In the genomic region with DNA sequence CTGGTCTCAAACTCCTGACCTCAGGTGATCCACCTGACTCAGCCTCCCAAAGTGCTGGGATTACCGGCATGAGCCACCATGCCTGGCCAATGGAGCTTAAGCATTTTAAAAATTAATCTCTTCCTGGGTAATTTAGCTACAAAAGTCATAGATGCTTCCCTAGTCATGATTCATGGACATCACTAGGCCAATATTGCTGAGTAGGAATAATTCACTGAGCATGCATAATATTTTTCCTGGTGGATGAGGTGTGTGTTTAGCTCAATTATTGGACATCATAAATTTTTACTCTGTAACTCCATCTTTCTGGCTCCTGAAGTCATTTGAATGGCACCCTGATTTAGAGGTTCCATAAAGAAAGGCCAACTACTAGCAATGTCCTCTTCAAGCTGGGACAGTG, we compare ENCODE assay signal across 26 cellular contexts.
"Had no signal": no experiment of that assay in that cellular context is flagged by ENCODE, and none has a peak within 500 bp of the region (broad histone marks: within the 10 kb centered on the region; RNA-seq: fewer than 3 reads in every experiment).

No MANE protein-coding gene starts in this region.

- H3K27ac ChIP-seq: stomach, suprapubic skin, testis, thoracic aorta, thyroid gland, tibial artery, tibial nerve, transverse colon, upper lobe of left lung, upper lobe of right lung, uterus, vagina had no signal

- DNase-seq: stimulated activated CD4-positive, alpha-beta T cell treated with anti-CD3 and anti-CD28 coated beads, Interleukin-2, amount 100 ng/mL, for 48 hours; stimulated activated CD4-positive, alpha-beta T cell treated with anti-CD3 and anti-CD28 coated beads, Interleukin-4, amount 100 ng/mL, for 24 hours; stimulated activated CD4-positive, alpha-beta T cell treated with anti-CD3 and anti-CD28 coated beads, Interleukin-4, amount 100 ng/mL, for 4 hours; stimulated activated CD8-positive, alpha-beta memory T cell treated with anti-CD3 and anti-CD28 coated beads, Interleukin-4, amount 100 ng/mL, for 48 hours; stimulated activated naive B cell treated with anti-CD40 and anti-IgM and Interleukin-4, amounts not matched to agents 10 μg/mL and 1 μg/mL and 100 μg/mL, for 72 hours; stimulated activated naive CD4-positive, alpha-beta T cell; stimulated activated naive CD4-positive, alpha-beta T cell treated with Interleukin-2 at 50 U/mL for 16 hours; stimulated activated naive CD8-positive, alpha-beta T cell treated with anti-CD3 and anti-CD28 coated beads, Interleukin-15, amount 100 ng/mL, for 72 hours; stimulated activated naive CD8-positive, alpha-beta T cell treated with anti-CD3 and anti-CD28 coated beads, Interleukin-15, Interleukin-2, amounts not matched to agents 100 U/mL and 50 U/mL, for 24 hours; stomach; substantia nigra; testis; thyroid gland; tibial artery; transverse colon; trophoblast cell; upper lobe of left lung; upper lobe of right lung; uterus had no signal

- H3K27me3 ChIP-seq: stomach, suprapubic skin, testis, thyroid gland, tibial artery, tibial nerve, transverse colon, upper lobe of left lung, upper lobe of right lung, uterus, vagina had no signal

- H3K9me3 ChIP-seq: stomach, suprapubic skin, testis, thoracic aorta, thyroid gland, tibial artery, tibial nerve, transverse colon, upper lobe of left lung, upper lobe of right lung, uterus, vagina had no signal

- ATAC-seq: stimulated activated effector memory CD8-positive, alpha-beta T cell treated with anti-CD3 and anti-CD28 coated beads, Interleukin-12 subunit alpha, Interleukin-12 subunit beta, amount 100 ng/mL, for 72 hours; stimulated activated memory B cell treated with anti-CD40 and anti-IgM and Interleukin-4, amounts not matched to agents 10 μg/mL and 1 μg/mL and 100 μg/mL, for 72 hours; stimulated activated naive B cell treated with anti-CD40 and anti-IgM and Interleukin-4, amounts not matched to agents 10 μg/mL and 1 μg/mL and 100 μg/mL, for 72 hours; stimulated activated naive CD8-positive, alpha-beta T cell treated with anti-CD3 and anti-CD28 coated beads, Interleukin-15, amount 100 ng/mL, for 72 hours; stimulated activated naive CD8-positive, alpha-beta T cell treated with anti-CD3 and anti-CD28 coated beads, Interleukin-15, Interleukin-2, amounts not matched to agents 100 U/mL and 50 U/mL, for 24 hours; upper lobe of right lung had no signal

- H3K4me1 ChIP-seq: stomach, suprapubic skin, testis, thyroid gland, tibial artery, tibial nerve, transverse colon, upper lobe of left lung, upper lobe of right lung, uterus, vagina had no signal

- H3K36me3 ChIP-seq: stomach, suprapubic skin, thoracic aorta, thyroid gland, tibial artery, tibial nerve, transverse colon, upper lobe of left lung, upper lobe of right lung, uterus, vagina had no signal

- H3K4me3 ChIP-seq: stomach, suprapubic skin, testis, thoracic aorta, thyroid gland, tibial artery, tibial nerve, transverse colon, upper lobe of left lung, upper lobe of right lung, uterus, vagina had no signal

- FAIRE-seq: urothelium cell line had no signal
